Comparison of ENCODE assay signal across 1 cellular context in the genomic region with DNA sequence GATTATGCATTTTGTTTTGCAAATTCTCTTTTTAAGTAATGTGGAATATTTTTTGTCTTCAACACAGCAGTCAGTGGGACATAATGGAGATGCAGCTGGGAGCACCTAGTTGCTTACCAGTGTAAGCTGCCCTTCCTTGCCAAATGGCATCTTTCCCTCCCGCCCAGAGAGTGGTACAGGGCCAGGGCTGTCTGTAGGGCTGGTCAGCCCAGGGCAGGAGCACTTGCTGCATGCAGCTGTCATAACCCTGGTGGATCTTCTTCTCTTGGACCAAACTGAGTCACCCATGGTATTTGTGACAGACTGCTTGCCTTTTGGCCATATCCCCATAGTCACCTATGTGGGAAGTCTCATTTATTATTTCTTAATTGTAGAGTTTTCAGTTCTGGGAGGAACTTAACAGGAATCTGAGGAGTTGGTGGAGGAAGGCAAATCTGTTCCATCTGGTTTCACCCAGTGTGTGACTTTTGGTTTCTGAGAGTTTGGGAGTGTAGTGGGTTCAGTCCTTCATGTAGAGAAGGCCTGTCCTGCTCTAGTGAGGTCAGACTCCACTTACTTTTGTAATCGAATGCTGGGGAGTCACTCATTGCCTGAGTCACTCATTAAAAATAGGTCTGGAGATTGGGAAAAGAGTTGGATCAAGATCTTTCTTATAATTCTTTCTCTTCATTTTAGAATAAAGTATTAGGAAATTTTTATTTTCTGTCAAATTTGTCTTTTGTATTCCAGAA.
TF ChIP-seq lines count a peak whose summit lies in the region.

No MANE protein-coding gene starts in this region.

TF ChIP-seq in K562, 482 proteins besides CTCF, POLR2A, EP300 and RAD21:
- TF ChIP-seq, protein P1, sequence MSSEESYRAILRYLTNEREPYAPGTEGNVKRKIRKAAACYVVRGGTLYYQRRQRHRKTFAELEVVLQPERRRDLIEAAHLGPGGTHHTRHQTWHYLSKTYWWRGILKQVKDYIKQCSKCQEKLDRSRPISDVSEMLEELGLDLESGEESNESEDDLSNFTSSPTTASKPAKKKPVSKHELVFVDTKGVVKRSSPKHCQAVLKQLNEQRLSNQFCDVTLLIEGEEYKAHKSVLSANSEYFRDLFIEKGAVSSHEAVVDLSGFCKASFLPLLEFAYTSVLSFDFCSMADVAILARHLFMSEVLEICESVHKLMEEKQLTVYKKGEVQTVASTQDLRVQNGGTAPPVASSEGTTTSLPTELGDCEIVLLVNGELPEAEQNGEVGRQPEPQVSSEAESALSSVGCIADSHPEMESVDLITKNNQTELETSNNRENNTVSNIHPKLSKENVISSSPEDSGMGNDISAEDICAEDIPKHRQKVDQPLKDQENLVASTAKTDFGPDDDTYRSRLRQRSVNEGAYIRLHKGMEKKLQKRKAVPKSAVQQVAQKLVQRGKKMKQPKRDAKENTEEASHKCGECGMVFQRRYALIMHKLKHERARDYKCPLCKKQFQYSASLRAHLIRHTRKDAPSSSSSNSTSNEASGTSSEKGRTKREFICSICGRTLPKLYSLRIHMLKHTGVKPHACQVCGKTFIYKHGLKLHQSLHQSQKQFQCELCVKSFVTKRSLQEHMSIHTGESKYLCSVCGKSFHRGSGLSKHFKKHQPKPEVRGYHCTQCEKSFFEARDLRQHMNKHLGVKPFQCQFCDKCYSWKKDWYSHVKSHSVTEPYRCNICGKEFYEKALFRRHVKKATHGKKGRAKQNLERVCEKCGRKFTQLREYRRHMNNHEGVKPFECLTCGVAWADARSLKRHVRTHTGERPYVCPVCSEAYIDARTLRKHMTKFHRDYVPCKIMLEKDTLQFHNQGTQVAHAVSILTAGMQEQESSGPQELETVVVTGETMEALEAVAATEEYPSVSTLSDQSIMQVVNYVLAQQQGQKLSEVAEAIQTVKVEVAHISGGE (CRISPR knock-in tag; IDR thresholded peaks at IDR 0.05) = no peak
- TF ChIP-seq KLF13 (tag; IDR thresholded peaks at IDR 0.05; ENCODE audit: borderline replicate concordance, low read depth) = no peak
